ENCODE assay signal across 1 cellular context in the genomic region with DNA sequence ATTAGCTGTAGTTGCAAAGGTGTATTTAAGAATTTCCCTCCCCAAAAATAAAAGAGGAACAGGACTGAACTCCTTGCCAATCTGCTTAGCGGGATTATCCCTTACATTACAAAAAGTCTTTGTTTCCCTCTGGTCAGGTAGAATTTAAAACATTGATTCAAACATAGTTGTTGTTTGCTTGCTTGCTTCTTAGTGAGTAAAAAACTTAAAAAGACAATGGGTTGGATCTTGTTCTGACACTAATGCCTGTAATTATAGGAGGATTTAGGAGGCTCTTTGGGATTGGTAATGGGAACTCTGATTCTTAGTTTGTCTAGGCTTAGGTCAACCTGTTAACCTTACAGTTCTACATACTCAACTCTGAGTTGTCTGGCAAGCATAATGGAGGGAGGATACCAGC.
TF ChIP-seq lines count a peak whose summit lies in the region.

No MANE protein-coding gene starts in this region.

TF ChIP-seq in GM23338, 12 proteins besides CTCF, POLR2A, EP300 and RAD21 (continued from another document):
- TF ChIP-seq CREB1 (CRISPR knock-in tag; IDR thresholded peaks at IDR 0.05; ENCODE audit: low read depth) (no peak), STAT1 (IDR thresholded peaks at IDR 0.05; ENCODE audit: unreplicated experiment) (no peak)
